ENCODE assay signal across 9 cellular contexts in genomic region chr2:197803033-197803444, GRCh38. TPM values are rescaled to one million over a fixed set of nuclear protein-coding genes. Genes with fewer than 3 reads are reported as not detected.
A peak's percentile ranks its signal among the peaks of the same experiment; 100 is the strongest.
DNase-seq lines count a peak whose midpoint lies in the region; ATAC-seq and TF ChIP-seq lines count a peak whose summit lies in the region.
"Had no signal": no experiment of that assay in that cellular context is flagged by ENCODE, and none has a peak within 500 bp of the region (broad histone marks: within the 10 kb centered on the region; RNA-seq: fewer than 3 reads in every experiment).

No MANE protein-coding gene starts in this region.

- H3K4me3 Mint-ChIP-seq in activated T-cell treated with anti-CD3 and anti-CD28 coated beads, Interleukin-2, amount 50 U/mL, for 24 hours, result no peak overlapping the region
- peak overlapping the region; percentile 11 for H3K4me3 Mint-ChIP-seq in activated naive CD8-positive, alpha-beta T cell treated with anti-CD3 and anti-CD28 coated beads, Interleukin-2, amount 10 ng/mL, durations not matched to agents 7 days and 5 days

- WGBS in heart right ventricle, 2 donors, result 11 to 15% methylated on average over 2 of the region's 2 CpGs

- peak overlapping the region in 4 of 10 donors; percentile 77 to 85 (median 84) for H3K4me3 ChIP-seq in heart right ventricle
- no peak overlapping the region for H3K4me3 ChIP-seq in retinal pigment epithelial cell (ENCODE audit: low read length)

- H3K4me1 Mint-ChIP-seq in activated T-cell treated with anti-CD3 and anti-CD28 coated beads, Interleukin-2, amount 50 U/mL, for 24 hours (ENCODE audit: low read depth), result peaks cover 36% of the 10 kb centered on the region
- peaks cover 16% of the 10 kb centered on the region for H3K4me1 Mint-ChIP-seq in activated naive CD8-positive, alpha-beta T cell treated with anti-CD3 and anti-CD28 coated beads, Interleukin-2, amount 10 ng/mL, durations not matched to agents 7 days and 5 days

- H3K27me3 Mint-ChIP-seq in activated T-cell treated with anti-CD3 and anti-CD28 coated beads, Interleukin-2, amount 50 U/mL, for 24 hours, result peaks cover 5% of the 10 kb centered on the region
- H3K27me3 Mint-ChIP-seq in activated naive CD8-positive, alpha-beta T cell treated with anti-CD3 and anti-CD28 coated beads, Interleukin-2, amount 10 ng/mL, durations not matched to agents 7 days and 5 days, result peaks cover 22% of the 10 kb centered on the region

- H3K36me3 Mint-ChIP-seq in activated T-cell treated with anti-CD3 and anti-CD28 coated beads, Interleukin-2, amount 50 U/mL, for 24 hours (ENCODE audit: low read depth), result peaks cover 2% of the 10 kb centered on the region
- H3K36me3 Mint-ChIP-seq in activated naive CD8-positive, alpha-beta T cell treated with anti-CD3 and anti-CD28 coated beads, Interleukin-2, amount 10 ng/mL, durations not matched to agents 7 days and 5 days, result no peaks in the 10 kb centered on the region

- TF ChIP-seq CTCF in heart right ventricle (IDR thresholded peaks at IDR 0.05), result peak; percentile 49 to 89 (median 74)
- peak; percentile 79 for TF ChIP-seq CTCF in retinal pigment epithelial cell (conservative IDR thresholded peaks at IDR 0.05; ENCODE audit: low read depth, low read length)

- no peaks in the 10 kb centered on the region for H3K9me3 ChIP-seq in heart right ventricle

- no peaks in the 10 kb centered on the region for H3K9me3 Mint-ChIP-seq in activated T-cell treated with anti-CD3 and anti-CD28 coated beads, Interleukin-2, amount 50 U/mL, for 24 hours
- H3K9me3 Mint-ChIP-seq in activated naive CD8-positive, alpha-beta T cell treated with anti-CD3 and anti-CD28 coated beads, Interleukin-2, amount 10 ng/mL, durations not matched to agents 7 days and 5 days, result no peaks in the 10 kb centered on the region

- DNase-seq in activated T-cell treated with anti-CD3 and anti-CD28 coated beads, Interleukin-2, amount 50 U/mL, for 1 hour, result peak; percentile 24
- DNase-seq in activated T-cell treated with anti-CD3 and anti-CD28 coated beads, Interleukin-2, amount 50 U/mL, for 24 hours, result no peak
- DNase-seq in NCI-H226 (peak; percentile 38), heart right ventricle (peak in 1 of 2 donors; percentile 43), retinal pigment epithelial cell (ENCODE audit: low read depth) (no peak), 8988T (no peak)
- DNase-seq in activated naive CD8-positive, alpha-beta T cell treated with anti-CD3 and anti-CD28 coated beads, Interleukin-2, amount 10 ng/mL, durations not matched to agents 7 days and 5 days, result no peak

- H3K27ac Mint-ChIP-seq in activated T-cell treated with anti-CD3 and anti-CD28 coated beads, Interleukin-2, amount 50 U/mL, for 24 hours, result no peak overlapping the region
- no peak overlapping the region for H3K27ac Mint-ChIP-seq in activated naive CD8-positive, alpha-beta T cell treated with anti-CD3 and anti-CD28 coated beads, Interleukin-2, amount 10 ng/mL, durations not matched to agents 7 days and 5 days

- H3K27ac ChIP-seq in heart right ventricle, result peak overlapping the region in 6 of 10 donors; percentile 76 to 88 (median 84)

- POLR2A ChIA-PET in activated naive CD8-positive, alpha-beta T cell treated with anti-CD3 and anti-CD28 coated beads, Interleukin-2, amount 10 ng/mL, durations not matched to agents 7 days and 5 days (lab: Charles Lee), result no interaction called here

- H3K4me1 ChIP-seq in heart right ventricle, result peaks cover 0 to 45% (median 24%) of the 10 kb centered on the region in 9 donors

- intact Hi-C loops in heart right ventricle (cut with DNase I), result loop anchor here in 9 of 10 donors (1.0 to 10.0 kb wide), 13 partner anchors 72 to 494 kb away; no protein-coding TSS in a partner anchor

- peaks cover 0 to 28% (median 0%) of the 10 kb centered on the region in 7 donors for H3K27me3 ChIP-seq in heart right ventricle

- H3K36me3 ChIP-seq in heart right ventricle, result no peaks in the 10 kb centered on the region

- ATAC-seq in HG02571 (IDR thresholded peaks at IDR 0.05; ENCODE audit: unreplicated experiment) (peak; percentile 23), heart right ventricle (peak; percentile 31 to 71 (median 60))
- no peak for ATAC-seq in activated naive CD8-positive, alpha-beta T cell treated with anti-CD3 and anti-CD28 coated beads, Interleukin-2, amount 10 ng/mL, durations not matched to agents 7 days and 5 days (ENCODE audit: low read depth)

RNA-seq across cellular contexts. Expression of gene PLCL1, which starts 1.4 kb away (rescaled TPM):
- total RNA-seq in activated naive CD8-positive, alpha-beta T cell treated with anti-CD3 and anti-CD28 coated beads, Interleukin-2, amount 10 ng/mL, durations not matched to agents 7 days and 5 days, result 1 to 10 TPM; 1.2 to 1.3 TPM
- total RNA-seq in heart right ventricle, result 100 to 1,000 TPM in 6 of 10 donors, 10 to 100 TPM in 4; 76.8 to 131 (median 108) TPM
- 10 to 100 TPM; 17.3 to 19.1 TPM for polyA plus RNA-seq in heart right ventricle

RNA-seq across cellular contexts. Expression of gene BOLL, which starts 17.9 kb away (rescaled TPM):
- total RNA-seq in activated naive CD8-positive, alpha-beta T cell treated with anti-CD3 and anti-CD28 coated beads, Interleukin-2, amount 10 ng/mL, durations not matched to agents 7 days and 5 days, result not detected
- total RNA-seq in heart right ventricle, result under 1 TPM in 2 of 10 donors, not detected in 8; 0.12 to 0.18 TPM
- polyA plus RNA-seq in heart right ventricle, result not detected
- total RNA-seq: subcutaneous adipose tissue had no signal

Comparison
In these comparisons a context has a peak if more than half of its experiments do, and no peak if none do; other contexts are left out.
1. DNase-seq: peak in activated T-cell treated with anti-CD3 and anti-CD28 coated beads, Interleukin-2, amount 50 U/mL, for 1 hour (single experiment) and NCI-H226 (single experiment); none in activated T-cell treated with anti-CD3 and anti-CD28 coated beads, Interleukin-2, amount 50 U/mL, for 24 hours (single experiment), activated naive CD8-positive, alpha-beta T cell treated with anti-CD3 and anti-CD28 coated beads, Interleukin-2, amount 10 ng/mL, durations not matched to agents 7 days and 5 days (single experiment), retinal pigment epithelial cell (single experiment) and 8988T (single experiment).
2. RNA of gene PLCL1, which starts 1.4 kb away (total RNA-seq): 76.8 to 131 TPM in heart right ventricle; 1.2 to 1.3 TPM in activated naive CD8-positive, alpha-beta T cell treated with anti-CD3 and anti-CD28 coated beads, Interleukin-2, amount 10 ng/mL, durations not matched to agents 7 days and 5 days; every median in the first group is over 10 times any median in the second.